In the genomic region with DNA sequence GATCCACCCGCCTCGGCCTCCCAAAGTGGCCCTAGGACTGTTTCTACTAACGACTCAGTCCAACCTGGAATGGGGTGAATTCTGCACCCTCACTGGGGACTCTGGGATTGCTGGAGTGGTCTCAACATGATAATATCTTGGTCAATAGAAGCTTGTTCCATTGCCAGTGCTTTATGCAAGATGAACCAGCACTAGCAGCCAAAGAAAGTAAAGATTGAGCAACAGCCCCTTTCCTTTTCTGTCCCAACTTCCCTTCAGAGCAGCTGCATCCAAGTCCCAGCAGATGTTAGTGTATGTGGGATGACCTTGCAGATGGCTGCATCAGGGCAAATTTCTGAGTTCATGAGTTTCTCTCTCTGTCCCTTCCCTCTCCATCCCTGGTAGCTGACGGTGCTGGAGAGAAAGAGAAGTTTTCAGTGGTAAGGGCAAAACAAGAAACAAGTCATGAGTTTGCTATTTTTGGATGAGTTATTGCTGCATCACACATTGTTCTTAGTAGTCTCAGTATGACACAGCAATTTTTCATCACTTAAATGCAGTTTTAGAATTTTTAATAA, we compare ENCODE assay signal across 1 cellular context.
TF ChIP-seq lines count a peak whose summit lies in the region.

No MANE protein-coding gene starts in this region.

TF ChIP-seq in WTC11, 78 proteins besides CTCF, POLR2A, EP300 and RAD21 (continued from another document):
- TF ChIP-seq, protein P1, sequence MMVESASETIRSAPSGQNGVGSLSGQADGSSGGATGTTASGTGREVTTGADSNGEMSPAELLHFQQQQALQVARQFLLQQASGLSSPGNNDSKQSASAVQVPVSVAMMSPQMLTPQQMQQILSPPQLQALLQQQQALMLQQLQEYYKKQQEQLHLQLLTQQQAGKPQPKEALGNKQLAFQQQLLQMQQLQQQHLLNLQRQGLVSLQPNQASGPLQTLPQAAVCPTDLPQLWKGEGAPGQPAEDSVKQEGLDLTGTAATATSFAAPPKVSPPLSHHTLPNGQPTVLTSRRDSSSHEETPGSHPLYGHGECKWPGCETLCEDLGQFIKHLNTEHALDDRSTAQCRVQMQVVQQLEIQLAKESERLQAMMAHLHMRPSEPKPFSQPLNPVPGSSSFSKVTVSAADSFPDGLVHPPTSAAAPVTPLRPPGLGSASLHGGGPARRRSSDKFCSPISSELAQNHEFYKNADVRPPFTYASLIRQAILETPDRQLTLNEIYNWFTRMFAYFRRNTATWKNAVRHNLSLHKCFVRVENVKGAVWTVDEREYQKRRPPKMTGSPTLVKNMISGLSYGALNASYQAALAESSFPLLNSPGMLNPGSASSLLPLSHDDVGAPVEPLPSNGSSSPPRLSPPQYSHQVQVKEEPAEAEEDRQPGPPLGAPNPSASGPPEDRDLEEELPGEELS (CRISPR knock-in tag; IDR thresholded peaks at IDR 0.05): no peak
